9 cellular contexts compared by ENCODE assay signal in the genomic region with DNA sequence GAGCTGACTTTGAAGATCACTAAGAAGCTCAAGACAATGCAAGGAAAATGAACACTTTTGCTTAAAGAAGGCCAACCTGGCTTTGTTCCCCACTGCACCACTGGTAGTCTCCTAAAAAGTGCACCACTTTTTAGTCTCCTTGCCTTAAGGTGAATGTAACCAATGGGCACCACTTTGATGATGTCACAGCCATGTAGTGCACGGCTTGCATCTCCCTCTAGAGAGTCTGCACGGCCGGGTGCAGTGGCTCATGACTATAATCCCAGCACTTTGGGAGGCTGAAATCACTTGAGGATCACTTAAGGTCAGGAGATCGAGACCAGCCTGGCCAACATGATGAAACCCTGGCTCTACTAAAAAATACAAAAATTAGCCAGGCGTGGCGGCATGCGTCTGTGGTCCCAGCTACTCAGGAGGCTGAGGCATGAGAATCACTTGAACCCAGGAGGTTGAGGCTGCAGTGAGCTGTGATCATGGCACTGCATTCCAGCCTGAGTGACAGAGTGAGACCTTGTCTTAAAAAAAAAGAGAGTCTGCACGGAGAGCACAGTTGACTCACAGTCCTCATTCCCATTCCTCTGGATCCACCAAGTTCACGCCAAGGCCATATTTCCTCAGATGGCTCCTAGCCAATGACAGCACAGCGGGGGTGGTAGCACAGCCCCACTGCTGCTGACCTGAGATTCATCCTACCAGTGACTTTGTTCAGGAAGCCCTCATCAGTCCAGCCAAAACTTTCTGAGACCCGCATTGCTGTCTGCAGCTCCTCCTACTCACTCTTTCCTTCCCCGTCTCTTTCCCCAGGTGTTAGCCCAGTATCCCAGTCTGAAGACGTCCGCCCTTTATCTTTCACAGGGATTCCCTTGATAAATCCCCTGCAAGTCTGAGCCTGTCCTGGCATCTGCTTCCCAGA. TPM values are rescaled to one million over a fixed set of nuclear protein-coding genes. Genes with fewer than 3 reads are reported as not detected.
DNase-seq lines count a peak whose midpoint lies in the region; ATAC-seq and TF ChIP-seq lines count a peak whose summit lies in the region.
"Had no signal": no experiment of that assay in that cellular context is flagged by ENCODE, and none has a peak within 500 bp of the region (broad histone marks: within the 10 kb centered on the region; RNA-seq: fewer than 3 reads in every experiment).

No MANE protein-coding gene starts in this region.

- no peaks in the 10 kb centered on the region for H3K27me3 ChIP-seq in endodermal cell (ENCODE audit: control insufficient read depth, insufficient read depth, low read length, poor library complexity, severe bottlenecking)
- no peaks in the 10 kb centered on the region for H3K27me3 ChIP-seq in muscle layer of duodenum (ENCODE audit: low read depth, low read length)
- no peaks in the 10 kb centered on the region for H3K27me3 ChIP-seq in aorta (ENCODE audit: control insufficient read depth in 1 of 2, insufficient read depth in 2 of 2, low read length in 1 of 2)

- H3K9me3 ChIP-seq in endodermal cell (ENCODE audit: control insufficient read depth, low read length) = peaks cover 18% of the 10 kb centered on the region
- no peaks in the 10 kb centered on the region for H3K9me3 ChIP-seq in muscle layer of duodenum (ENCODE audit: control insufficient read depth in 1 of 2, low read length in 2 of 2)
- H3K9me3 ChIP-seq in aorta (ENCODE audit: control insufficient read depth, low read length) = no peaks in the 10 kb centered on the region

- no peaks in the 10 kb centered on the region for H3K36me3 ChIP-seq in endodermal cell (ENCODE audit: control insufficient read depth, insufficient read depth, low read length)
- H3K36me3 ChIP-seq in muscle layer of duodenum (ENCODE audit: control insufficient read depth in 1 of 2, insufficient read depth in 2 of 2, low read length in 2 of 2) = no peaks in the 10 kb centered on the region
- H3K36me3 ChIP-seq in aorta (ENCODE audit: control insufficient read depth in 1 of 2, insufficient read depth in 2 of 2, low read length in 1 of 2) = no peaks in the 10 kb centered on the region

- no peak overlapping the region for H3K4me3 Mint-ChIP-seq in endodermal cell

- no peak for TF ChIP-seq CTCF in endodermal cell (conservative IDR thresholded peaks at IDR 0.05)

- H3K4me1 ChIP-seq in endodermal cell (ENCODE audit: control insufficient read depth, insufficient read depth, low read length) (peaks cover 17% of the 10 kb centered on the region), muscle layer of duodenum (ENCODE audit: control insufficient read depth in 1 of 2, insufficient read depth in 2 of 2, low read length in 2 of 2) (peaks cover 0 to 23% of the 10 kb centered on the region in 2 donors), aorta (ENCODE audit: control insufficient read depth in 1 of 2, insufficient read depth in 2 of 2, low read length in 2 of 2) (no peaks in the 10 kb centered on the region)

- peaks cover 7% of the 10 kb centered on the region for H3K27me3 Mint-ChIP-seq in endodermal cell (ENCODE audit: insufficient read depth)

- H3K27ac Mint-ChIP-seq in endodermal cell = peak overlapping the region; percentile 37

- H3K27ac ChIP-seq in endodermal cell (ENCODE audit: low read depth, low read length) = no peak overlapping the region
- H3K27ac ChIP-seq in muscle layer of duodenum (ENCODE audit: low read length) = peak overlapping the region; percentile 90
- H3K27ac ChIP-seq in aorta (ENCODE audit: low read depth in 1 of 2, low read length in 2 of 2) = peak overlapping the region; percentile 91 to 98

- WGBS in endodermal cell (ENCODE audit: insufficient coverage in 1 of 2, insufficient read length in 1 of 2), 2 experiments = 80 to 91% methylated on average over 12 to 14 of the region's 14 CpGs
- 58 to 60% methylated on average over 14 of the region's 14 CpGs for WGBS in aorta, 2 donors

- H3K4me3 ChIP-seq in endodermal cell (ENCODE audit: low read length) = no peak overlapping the region
- peak overlapping the region in 1 of 2 donors; percentile 15 for H3K4me3 ChIP-seq in muscle layer of duodenum (ENCODE audit: low read depth in 1 of 2, low read length in 2 of 2)
- H3K4me3 ChIP-seq in aorta (ENCODE audit: low read length in 2 of 2) = no peak overlapping the region

- no peaks in the 10 kb centered on the region for H3K36me3 Mint-ChIP-seq in endodermal cell (ENCODE audit: low read depth)

- DNase-seq in NCI-H82 (lab: John Stamatoyannopoulos, UW) = peak; percentile 22
- DNase-seq in NCI-H82 treated with DMSO at 0.1 percent for 48 hours (lab: John Stamatoyannopoulos, UW; ENCODE audit: unreplicated experiment) = no peak
- peak; percentile 63 for DNase-seq in endodermal cell
- peak; percentile 79 to 82 for DNase-seq in aorta
- DNase-seq in midbrain (lab: John Stamatoyannopoulos, UW) = no peak
- DNase-seq: activated CD8-positive, alpha-beta memory T cell treated with anti-CD3 and anti-CD28 coated beads for 24 hours had no signal

- H3K9ac ChIP-seq in endodermal cell (ENCODE audit: extremely low read depth, low read length, poor library complexity, severe bottlenecking) = no peak overlapping the region

- H3K9me3 Mint-ChIP-seq in endodermal cell = peaks cover 15% of the 10 kb centered on the region

- peaks cover 21% of the 10 kb centered on the region for H3K4me1 Mint-ChIP-seq in endodermal cell

- ATAC-seq in aorta (ENCODE audit: low FRiP score) (peak; percentile 9), HG02759 (IDR thresholded peaks at IDR 0.05; ENCODE audit: unreplicated experiment) (no peak), HG03139 (IDR thresholded peaks at IDR 0.05; ENCODE audit: unreplicated experiment) (no peak)

- intact Hi-C loops in aorta (cut with DNase I) = loop anchor here in 1 of 2 donors (2.0 to 5.0 kb wide), 4 partner anchors 17 to 175 kb away; a partner anchor contains a TSS

RNA-seq across cellular contexts. Expression of a gene that starts 16.5 kb away (rescaled TPM):
- total RNA-seq in endodermal cell (10 to 100 TPM; 20.2 to 29.6 TPM), aorta (10 to 100 TPM; 11.4 to 14.1 TPM)
- 31.5 TPM for polyA plus RNA-seq in endodermal cell (2013, experiment 1 of 2)
- 36.8 TPM for polyA plus RNA-seq in endodermal cell (2013, experiment 2 of 2)
- polyA plus RNA-seq in aorta = 10 to 100 TPM in 1 of 2 donors, 1 to 10 TPM in 1; 7.9 to 14.2 TPM

RNA-seq across cellular contexts. Expression of a gene that starts 59.3 kb away (rescaled TPM):
- 10 to 100 TPM; 19.6 to 23.5 TPM for total RNA-seq in endodermal cell
- polyA plus RNA-seq in endodermal cell (2013, experiment 1 of 2) = 26.7 TPM
- 26.4 TPM for polyA plus RNA-seq in endodermal cell (2013, experiment 2 of 2)
- total RNA-seq in aorta = 10 to 100 TPM; 10.5 to 18.1 TPM
- 10 to 100 TPM; 17.8 to 18.4 TPM for polyA plus RNA-seq in aorta

Comparison
In these comparisons a context has a peak if more than half of its experiments do, and no peak if none do; other contexts are left out.
1. DNase-seq: peak in NCI-H82 (single experiment), endodermal cell (single experiment) and aorta (2 of 2); none in NCI-H82 treated with DMSO at 0.1 percent for 48 hours (single experiment) and midbrain (single experiment).